27 cellular contexts compared by ENCODE assay signal in genomic region chr1:2880086-2880485, GRCh38.
"Had no signal": no experiment of that assay in that cellular context is flagged by ENCODE, and none has a peak within 500 bp of the region (broad histone marks: within the 10 kb centered on the region; RNA-seq: fewer than 3 reads in every experiment).

No MANE protein-coding gene starts in this region.

- ATAC-seq: stimulated activated effector memory CD8-positive, alpha-beta T cell treated with anti-CD3 and anti-CD28 coated beads, Interleukin-12 subunit alpha, Interleukin-12 subunit beta, amount 100 ng/mL, for 72 hours; stimulated activated memory B cell treated with anti-CD40 and anti-IgM and Interleukin-4, amounts not matched to agents 10 μg/mL and 1 μg/mL and 100 μg/mL, for 72 hours; stimulated activated naive B cell treated with anti-CD40 and anti-IgM and Interleukin-4, amounts not matched to agents 10 μg/mL and 1 μg/mL and 100 μg/mL, for 72 hours; stimulated activated naive CD8-positive, alpha-beta T cell treated with anti-CD3 and anti-CD28 coated beads, Interleukin-15, amount 100 ng/mL, for 72 hours; stimulated activated naive CD8-positive, alpha-beta T cell treated with anti-CD3 and anti-CD28 coated beads, Interleukin-15, Interleukin-2, amounts not matched to agents 100 U/mL and 50 U/mL, for 24 hours; upper lobe of right lung had no signal

- H3K4me1 ChIP-seq: testis, thyroid gland, upper lobe of right lung, uterus had no signal

- H3K27ac ChIP-seq: stomach, suprapubic skin, testis, thoracic aorta, thyroid gland, tibial artery, tibial nerve, transverse colon, upper lobe of left lung, upper lobe of right lung, uterus had no signal

- H3K4me3 ChIP-seq: stomach, suprapubic skin, testis, thoracic aorta, thyroid gland, tibial artery, tibial nerve, transverse colon, upper lobe of left lung, upper lobe of right lung, uterus had no signal

- H3K4me1 Mint-ChIP-seq: stimulated activated effector memory CD8-positive, alpha-beta T cell treated with anti-CD3 and anti-CD28 coated beads, Interleukin-12 subunit alpha, Interleukin-12 subunit beta, amount 100 ng/mL, for 72 hours; stimulated activated memory B cell treated with anti-CD40 and anti-IgM and Interleukin-4, amounts not matched to agents 10 μg/mL and 1 μg/mL and 100 μg/mL, for 72 hours; stimulated activated naive B cell treated with anti-CD40 and anti-IgM and Interleukin-4, amounts not matched to agents 10 μg/mL and 1 μg/mL and 100 μg/mL, for 72 hours; stimulated activated naive CD8-positive, alpha-beta T cell treated with anti-CD3 and anti-CD28 coated beads, Interleukin-15, amount 100 ng/mL, for 72 hours had no signal

- H3K36me3 Mint-ChIP-seq: stimulated activated effector memory CD8-positive, alpha-beta T cell treated with anti-CD3 and anti-CD28 coated beads, Interleukin-12 subunit alpha, Interleukin-12 subunit beta, amount 100 ng/mL, for 72 hours; stimulated activated memory B cell treated with anti-CD40 and anti-IgM and Interleukin-4, amounts not matched to agents 10 μg/mL and 1 μg/mL and 100 μg/mL, for 72 hours; stimulated activated naive B cell treated with anti-CD40 and anti-IgM and Interleukin-4, amounts not matched to agents 10 μg/mL and 1 μg/mL and 100 μg/mL, for 72 hours; type B pancreatic cell had no signal

- H3K27me3 ChIP-seq: testis, thyroid gland, upper lobe of left lung, upper lobe of right lung, uterus had no signal

- H3K27me3 Mint-ChIP-seq: stimulated activated naive B cell treated with anti-CD40 and anti-IgM and Interleukin-4, amounts not matched to agents 10 μg/mL and 1 μg/mL and 100 μg/mL, for 72 hours; stimulated activated naive CD8-positive, alpha-beta T cell treated with anti-CD3 and anti-CD28 coated beads, Interleukin-15, amount 100 ng/mL, for 72 hours; stimulated activated naive CD8-positive, alpha-beta T cell treated with anti-CD3 and anti-CD28 coated beads, Interleukin-15, Interleukin-2, amounts not matched to agents 100 ng/mL and 50 ng/mL, for 24 hours; type B pancreatic cell had no signal

- H3K27ac Mint-ChIP-seq: stimulated activated effector memory CD8-positive, alpha-beta T cell treated with anti-CD3 and anti-CD28 coated beads, Interleukin-12 subunit alpha, Interleukin-12 subunit beta, amount 100 ng/mL, for 72 hours; stimulated activated memory B cell treated with anti-CD40 and anti-IgM and Interleukin-4, amounts not matched to agents 10 μg/mL and 1 μg/mL and 100 μg/mL, for 72 hours; stimulated activated naive B cell treated with anti-CD40 and anti-IgM and Interleukin-4, amounts not matched to agents 10 μg/mL and 1 μg/mL and 100 μg/mL, for 72 hours; stimulated activated naive CD8-positive, alpha-beta T cell treated with anti-CD3 and anti-CD28 coated beads, Interleukin-15, amount 100 ng/mL, for 72 hours; stimulated activated naive CD8-positive, alpha-beta T cell treated with anti-CD3 and anti-CD28 coated beads, Interleukin-15, Interleukin-2, amounts not matched to agents 100 ng/mL and 50 ng/mL, for 24 hours; type B pancreatic cell had no signal

- DNase-seq: stimulated activated CD4-positive, alpha-beta T cell treated with anti-CD3 and anti-CD28 coated beads, Interleukin-2, amount 100 ng/mL, for 48 hours; stimulated activated CD4-positive, alpha-beta T cell treated with anti-CD3 and anti-CD28 coated beads, Interleukin-4, amount 100 ng/mL, for 1 hour; stimulated activated CD4-positive, alpha-beta T cell treated with anti-CD3 and anti-CD28 coated beads, Interleukin-4, amount 100 ng/mL, for 24 hours; stimulated activated CD4-positive, alpha-beta T cell treated with anti-CD3 and anti-CD28 coated beads, Interleukin-4, amount 100 ng/mL, for 4 hours; stimulated activated CD8-positive, alpha-beta memory T cell treated with anti-CD3 and anti-CD28 coated beads, Interleukin-4, amount 100 ng/mL, for 48 hours; stimulated activated naive B cell treated with anti-CD40 and anti-IgM and Interleukin-4, amounts not matched to agents 10 μg/mL and 1 μg/mL and 100 μg/mL, for 72 hours; stimulated activated naive CD4-positive, alpha-beta T cell; stimulated activated naive CD4-positive, alpha-beta T cell treated with Interleukin-2 at 50 U/mL for 16 hours; stimulated activated naive CD8-positive, alpha-beta T cell treated with anti-CD3 and anti-CD28 coated beads, Interleukin-15, amount 100 ng/mL, for 72 hours; stimulated activated naive CD8-positive, alpha-beta T cell treated with anti-CD3 and anti-CD28 coated beads, Interleukin-15, Interleukin-2, amounts not matched to agents 100 U/mL and 50 U/mL, for 24 hours; stomach; substantia nigra; testis; thyroid gland; tibial artery; transverse colon; trophoblast cell; upper lobe of right lung; uterus had no signal

- H3K36me3 ChIP-seq: stomach, suprapubic skin, thoracic aorta, thyroid gland, tibial artery, tibial nerve, transverse colon, upper lobe of left lung, upper lobe of right lung, uterus had no signal

- H3K4me3 Mint-ChIP-seq: stimulated activated effector memory CD8-positive, alpha-beta T cell treated with anti-CD3 and anti-CD28 coated beads, Interleukin-12 subunit alpha, Interleukin-12 subunit beta, amount 100 ng/mL, for 72 hours; stimulated activated memory B cell treated with anti-CD40 and anti-IgM and Interleukin-4, amounts not matched to agents 10 μg/mL and 1 μg/mL and 100 μg/mL, for 72 hours; stimulated activated naive B cell treated with anti-CD40 and anti-IgM and Interleukin-4, amounts not matched to agents 10 μg/mL and 1 μg/mL and 100 μg/mL, for 72 hours; stimulated activated naive CD8-positive, alpha-beta T cell treated with anti-CD3 and anti-CD28 coated beads, Interleukin-15, amount 100 ng/mL, for 72 hours; stimulated activated naive CD8-positive, alpha-beta T cell treated with anti-CD3 and anti-CD28 coated beads, Interleukin-15, Interleukin-2, amounts not matched to agents 100 ng/mL and 50 ng/mL, for 24 hours; type B pancreatic cell had no signal

- H3K9me3 ChIP-seq: stomach, suprapubic skin, testis, thoracic aorta, thyroid gland, tibial artery, tibial nerve, transverse colon, upper lobe of left lung, upper lobe of right lung, uterus had no signal
